ENCODE assay signal across 13 cellular contexts in the genomic region with DNA sequence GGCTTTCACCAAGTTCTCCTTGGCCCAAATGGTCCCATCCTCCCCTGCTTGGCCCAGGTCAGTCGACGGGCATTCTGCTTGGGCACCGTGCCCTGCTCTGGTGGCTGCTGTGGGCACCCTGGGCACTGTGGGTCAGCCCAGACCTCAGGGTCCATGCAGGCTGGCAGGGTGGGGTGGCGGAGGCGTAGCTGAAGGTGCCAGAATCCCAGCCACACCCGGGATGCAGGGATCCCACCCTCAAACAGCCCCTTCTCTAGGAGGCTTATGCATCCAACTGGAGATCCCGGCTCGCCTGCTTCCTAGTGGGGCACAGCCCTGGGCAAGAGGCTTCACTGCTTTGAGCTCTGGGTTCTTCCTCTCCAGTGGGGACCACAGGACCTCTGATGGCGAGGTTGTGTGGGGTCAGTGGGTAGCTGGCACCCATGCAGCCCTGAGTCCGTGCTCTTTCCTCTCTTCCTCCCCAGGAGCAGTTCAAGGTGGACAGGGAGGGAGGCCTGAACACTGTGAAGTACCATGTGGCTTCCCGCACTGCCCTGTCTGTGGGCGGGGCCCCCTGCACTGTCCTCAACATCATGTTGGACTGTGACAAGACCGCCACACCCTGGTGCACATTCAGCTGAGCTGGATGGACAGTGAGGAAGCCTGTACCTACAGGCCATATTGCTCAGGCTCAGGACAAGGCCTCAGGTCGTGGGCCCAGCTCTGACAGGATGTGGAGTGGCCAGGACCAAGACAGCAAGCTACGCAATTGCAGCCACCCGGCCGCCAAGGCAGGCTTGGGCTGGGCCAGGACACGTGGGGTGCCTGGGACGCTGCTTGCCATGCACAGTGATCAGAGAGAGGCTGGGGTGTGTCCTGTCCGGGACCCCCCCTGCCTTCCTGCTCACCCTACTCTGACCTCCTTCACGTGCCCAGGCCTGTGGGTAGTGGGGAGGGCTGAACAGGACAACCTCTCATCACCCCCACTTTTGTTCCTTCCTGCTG.
"Had no signal": no experiment of that assay in that cellular context is flagged by ENCODE, and none has a peak within 500 bp of the region (broad histone marks: within the 10 kb centered on the region; RNA-seq: fewer than 3 reads in every experiment).

No MANE protein-coding gene starts in this region.

- H3K36me3 Mint-ChIP-seq: activated naive CD4-positive, alpha-beta T cell treated with anti-CD3 and anti-CD28 coated beads, Interleukin-2, amount 50 U/mL, for 24 hours had no signal

- H3K9me3 Mint-ChIP-seq: activated naive CD4-positive, alpha-beta T cell treated with anti-CD3 and anti-CD28 coated beads, Interleukin-2, amount 50 U/mL, for 24 hours; naive B cell; neural progenitor cell; stimulated activated naive B cell treated with anti-CD40 and anti-IgM and Interleukin-4, amounts not matched to agents 10 μg/mL and 1 μg/mL and 100 μg/mL, for 72 hours had no signal

- H3K4me3 Mint-ChIP-seq: activated naive CD4-positive, alpha-beta T cell treated with anti-CD3 and anti-CD28 coated beads, Interleukin-2, amount 50 U/mL, for 24 hours; naive B cell; neural progenitor cell; stimulated activated naive B cell treated with anti-CD40 and anti-IgM and Interleukin-4, amounts not matched to agents 10 μg/mL and 1 μg/mL and 100 μg/mL, for 72 hours had no signal

- H3K36me3 ChIP-seq: neural progenitor cell had no signal

- ATAC-seq: activated CD4-positive, CD25-positive, alpha-beta regulatory T cell treated with anti-CD3 and anti-CD28 coated beads, Interleukin-2, amount 50 U/mL, for 24 hours; left lung had no signal

- H3K4me1 ChIP-seq: left lung, neural progenitor cell had no signal

- H3K27ac Mint-ChIP-seq: activated naive CD4-positive, alpha-beta T cell treated with anti-CD3 and anti-CD28 coated beads, Interleukin-2, amount 50 U/mL, for 24 hours had no signal

- H3K4me3 ChIP-seq: left lung, neural progenitor cell had no signal

- H3K27ac ChIP-seq: left lung, neural progenitor cell, parathyroid adenoma had no signal

- H3K27me3 Mint-ChIP-seq: activated naive CD4-positive, alpha-beta T cell treated with anti-CD3 and anti-CD28 coated beads, Interleukin-2, amount 50 U/mL, for 24 hours; naive B cell; stimulated activated naive B cell treated with anti-CD40 and anti-IgM and Interleukin-4, amounts not matched to agents 10 μg/mL and 1 μg/mL and 100 μg/mL, for 72 hours had no signal

- H3K27me3 ChIP-seq: left lung, neural progenitor cell had no signal

- H3K9me3 ChIP-seq: left lung had no signal

- DNase-seq: amniotic stem cell; left lung; mammary epithelial cell; naive B cell; stimulated activated CD4-positive, alpha-beta T cell treated with anti-CD3 and anti-CD28 coated beads, Interleukin-2, amount 100 ng/mL, for 48 hours; stimulated activated naive B cell treated with anti-CD40 and anti-IgM and Interleukin-4, amounts not matched to agents 10 μg/mL and 1 μg/mL and 100 μg/mL, for 72 hours; T-helper 1 cell; T1000; trophoblast cell had no signal
